In genomic region chr3:187739561-187740445, GRCh38 we compare ENCODE assay signal across 8 cellular contexts. TPM values are rescaled to one million over a fixed set of nuclear protein-coding genes. Genes with fewer than 3 reads are reported as not detected.
A peak's percentile ranks its signal among the peaks of the same experiment; 100 is the strongest.
DNase-seq lines count a peak whose midpoint lies in the region; TF ChIP-seq lines count a peak whose summit lies in the region.

No MANE protein-coding gene starts in this region.

- DNase-seq in DMS79 (lab: John Stamatoyannopoulos, UW) (peak; percentile 64), HFFc6 (peak; percentile 91), NCI-H345 treated with DMSO at 0.1 percent for 48 hours (lab: John Stamatoyannopoulos, UW; ENCODE audit: unreplicated experiment) (peak; percentile 74), lung microvascular endothelial cell (ENCODE audit: low read depth in 2 of 2) (peak; percentile 65 to 90), SHP77 treated with DMSO at 0.1 percent for 48 hours (lab: John Stamatoyannopoulos, UW) (no peak)
- peak; percentile 94 for DNase-seq in activated CD8-positive, alpha-beta memory T cell treated with anti-CD3 and anti-CD28 coated beads for 24 hours
- peak; percentile 51 to 69 (median 53) for DNase-seq in effector memory CD4-positive, alpha-beta T cell
- DNase-seq in stimulated activated CD4-positive, alpha-beta T cell treated with anti-CD3 and anti-CD28 coated beads, TNF-alpha, amount 100 ng/mL, for 1 hour (ENCODE audit: low read depth in 3 of 3, low spot score in 1 of 3): peak in 2 of 3 donors; percentile 60 to 76

- peaks cover 23% of the 10 kb centered on the region for H3K4me1 ChIP-seq in effector memory CD4-positive, alpha-beta T cell (ENCODE audit: control insufficient read depth, insufficient read depth, low read length, poor library complexity, severe bottlenecking)

- H3K36me3 ChIP-seq in effector memory CD4-positive, alpha-beta T cell (ENCODE audit: control insufficient read depth, insufficient read depth, low read length): no peaks in the 10 kb centered on the region

- peak overlapping the region; percentile 95 for H3K27ac ChIP-seq in effector memory CD4-positive, alpha-beta T cell (ENCODE audit: insufficient read depth, low read length, poor library complexity, severe bottlenecking)

- H3K4me3 Mint-ChIP-seq in HFFc6: peak overlapping the region; percentile 97

- peaks cover 21% of the 10 kb centered on the region for H3K36me3 Mint-ChIP-seq in HFFc6 (ENCODE audit: low read depth)

- peaks cover 71% of the 10 kb centered on the region for H3K4me1 Mint-ChIP-seq in HFFc6 (ENCODE audit: low read depth)

- H3K27me3 Mint-ChIP-seq in HFFc6 (ENCODE audit: insufficient read depth): peaks cover 5% of the 10 kb centered on the region; the same call in 1 of the 2 replicates

- H3K9me3 Mint-ChIP-seq in HFFc6: no peaks in the 10 kb centered on the region

- peak; percentile 94 for TF ChIP-seq CTCF in HFFc6 (IDR thresholded peaks at IDR 0.05)

- peak overlapping the region; percentile 100 for H3K27ac Mint-ChIP-seq in HFFc6

- no peaks in the 10 kb centered on the region for H3K9me3 ChIP-seq in effector memory CD4-positive, alpha-beta T cell (ENCODE audit: control insufficient read depth, low read length)

- peak overlapping the region; percentile 94 for H3K4me3 ChIP-seq in effector memory CD4-positive, alpha-beta T cell (ENCODE audit: insufficient read depth, low read depth, low read length, poor library complexity, severe bottlenecking)

- no peaks in the 10 kb centered on the region for H3K27me3 ChIP-seq in effector memory CD4-positive, alpha-beta T cell (replicated peaks; ENCODE audit: control insufficient read depth, insufficient read depth, low read length, poor library complexity, severe bottlenecking)

RNA-seq across cellular contexts. Expression of gene BCL6, which starts 5.5 kb away (rescaled TPM):
- 10 to 100 TPM; 28.0 to 36.5 (median 31.1) TPM for total RNA-seq in HFFc6 (2021; fragmentation: NEBNext Ultra II Directional; extraction: Animal tissue kit (Norgen Biotek cat#: 25700))
- total RNA-seq in lung microvascular endothelial cell: 1.5 and 1.8 TPM in 2 replicates

RNA-seq across cellular contexts. Expression of gene RTP2, which starts 37.4 kb away (rescaled TPM):
- total RNA-seq in HFFc6 (2021; fragmentation: NEBNext Ultra II Directional; extraction: Animal tissue kit (Norgen Biotek cat#: 25700)): not detected
- not detected in 2 replicates for total RNA-seq in lung microvascular endothelial cell

Comparison
In these comparisons a context has a peak if more than half of its experiments do, and no peak if none do; other contexts are left out.
1. RNA of gene BCL6, which starts 5.5 kb away (total RNA-seq): 28.0 to 36.5 TPM in HFFc6; 1.5 to 1.8 TPM in lung microvascular endothelial cell; every median in the first group is over 10 times any median in the second.